27 cellular contexts compared by ENCODE assay signal in genomic region chr15:62413147-62413546, GRCh38. TPM values are rescaled to one million over a fixed set of nuclear protein-coding genes. Genes with fewer than 3 reads are reported as not detected.
DNase-seq lines count a peak whose midpoint lies in the region; ATAC-seq, FAIRE-seq and TF ChIP-seq lines count a peak whose summit lies in the region.
"Had no signal": no experiment of that assay in that cellular context is flagged by ENCODE, and none has a peak within 500 bp of the region (broad histone marks: within the 10 kb centered on the region; RNA-seq: fewer than 3 reads in every experiment).

No MANE protein-coding gene starts in this region.

- H3K4me3 Mint-ChIP-seq in nephron progenitor cell = no peak overlapping the region
- H3K4me3 Mint-ChIP-seq in WTC11 = no peak overlapping the region
- H3K4me3 Mint-ChIP-seq: neural crest cell; stimulated activated memory B cell treated with anti-CD40 and anti-IgM and Interleukin-4, amounts not matched to agents 10 μg/mL and 1 μg/mL and 100 μg/mL, for 72 hours had no signal

- peak; percentile 52 for DNase-seq in A673 (ENCODE audit: low spot score)
- DNase-seq in GM03348 (ENCODE audit: low spot score) = peak; percentile 38
- peak; percentile 15 for DNase-seq in astrocyte of the spinal cord (ENCODE audit: low read depth, low spot score)
- DNase-seq in nephron progenitor cell = peak; percentile 11
- no peak for DNase-seq in pancreas
- no peak for DNase-seq in WTC11 (ENCODE audit: low spot score)
- DNase-seq in NCI-H2227 (lab: John Stamatoyannopoulos, UW; ENCODE audit: unreplicated experiment) = no peak
- DNase-seq in NCI-H2081 (lab: John Stamatoyannopoulos, UW) = no peak
- DNase-seq: activated CD4-positive, alpha-beta T cell treated with anti-CD3 and anti-CD28 coated beads for 4 hours; activated CD8-positive, alpha-beta memory T cell treated with anti-CD3 and anti-CD28 coated beads for 24 hours; activated naive CD4-positive, alpha-beta T cell; body of pancreas; dermis blood vessel endothelial cell; esophagus squamous epithelium; GDM1; NCI-H1092; NCI-H187; NCI-H526; right lobe of liver; stimulated activated CD4-positive, alpha-beta T cell treated with anti-CD3 and anti-CD28 coated beads, Interleukin-4, amount 100 ng/mL, for 24 hours; T-helper 2 cell; testis had no signal

- no peak for FAIRE-seq in pancreas (lab: Jason Lieb, UNC)
- FAIRE-seq: keratinocyte had no signal

- 94% methylated on average over 4 of the region's 4 CpGs for WGBS in pancreas, 2 donors

- no TSS peak for BruUV-seq in A673 (replicated peaks; lab: Mats Ljungman, UMichigan)

- H3K4me1 Mint-ChIP-seq in nephron progenitor cell = peaks cover 30% of the 10 kb centered on the region
- H3K4me1 Mint-ChIP-seq in WTC11 = peaks cover 55% of the 10 kb centered on the region
- H3K4me1 Mint-ChIP-seq: neural crest cell; stimulated activated memory B cell treated with anti-CD40 and anti-IgM and Interleukin-4, amounts not matched to agents 10 μg/mL and 1 μg/mL and 100 μg/mL, for 72 hours had no signal

- in situ Hi-C loops in astrocyte of the spinal cord (cut with HindIII; ENCODE audit: low sequenced_read_pairs) = no loop called here

- no peaks in the 10 kb centered on the region for H3K9me3 ChIP-seq in A673 (ENCODE audit: low read depth, low read length, poor library complexity, severe bottlenecking)
- H3K9me3 ChIP-seq in pancreas = no peaks in the 10 kb centered on the region
- H3K9me3 ChIP-seq: BLaER1 treated with 17β-estradiol and CSF1 and Interleukin-3, amounts not matched to agents 10 nM and 100 nM; body of pancreas; esophagus squamous epithelium; right lobe of liver; testis had no signal

- H3K27me3 Mint-ChIP-seq in nephron progenitor cell (ENCODE audit: low read depth, poor library complexity) = peaks cover 11% of the 10 kb centered on the region
- H3K27me3 Mint-ChIP-seq in WTC11 (ENCODE audit: low read depth) = no peaks in the 10 kb centered on the region

- POLR2A ChIA-PET in A673 (lab: Charles Lee; ENCODE audit: low non-redundant PET) (no interaction called here), WTC11 (lab: Charles Lee) (no interaction called here)

- intact Hi-C loops in A673 (cut with micrococcal nuclease; ENCODE audit: unreplicated experiment) (no loop called here), pancreas (cut with DNase I) (no loop called here)

- no peak for ATAC-seq in pancreas
- ATAC-seq in WTC11 = no peak
- ATAC-seq: body of pancreas; right lobe of liver; stimulated activated memory B cell treated with anti-CD40 and anti-IgM and Interleukin-4, amounts not matched to agents 10 μg/mL and 1 μg/mL and 100 μg/mL, for 72 hours had no signal

- H3K27me3 ChIP-seq in A673 (replicated peaks; ENCODE audit: insufficient read depth, low read depth, low read length, poor library complexity) (no peaks in the 10 kb centered on the region), pancreas (no peaks in the 10 kb centered on the region)
- H3K27me3 ChIP-seq: BLaER1 treated with 17β-estradiol and CSF1 and Interleukin-3, amounts not matched to agents 10 nM and 100 nM; body of pancreas; esophagus squamous epithelium; right lobe of liver; testis had no signal

- H3K36me3 Mint-ChIP-seq in nephron progenitor cell (ENCODE audit: low read depth) = no peaks in the 10 kb centered on the region
- no peaks in the 10 kb centered on the region for H3K36me3 Mint-ChIP-seq in WTC11
- H3K36me3 Mint-ChIP-seq: stimulated activated memory B cell treated with anti-CD40 and anti-IgM and Interleukin-4, amounts not matched to agents 10 μg/mL and 1 μg/mL and 100 μg/mL, for 72 hours had no signal

- peaks cover 19% of the 10 kb centered on the region for H3K4me1 ChIP-seq in A673 (ENCODE audit: insufficient read depth, low read length, poor library complexity, severe bottlenecking)
- H3K4me1 ChIP-seq in pancreas = no peaks in the 10 kb centered on the region
- H3K4me1 ChIP-seq: body of pancreas, right lobe of liver, testis had no signal

- H3K9me3 Mint-ChIP-seq in nephron progenitor cell (no peaks in the 10 kb centered on the region), WTC11 (no peaks in the 10 kb centered on the region)
- H3K9me3 Mint-ChIP-seq: neural crest cell; stimulated activated memory B cell treated with anti-CD40 and anti-IgM and Interleukin-4, amounts not matched to agents 10 μg/mL and 1 μg/mL and 100 μg/mL, for 72 hours had no signal

- no peak overlapping the region for H3K27ac Mint-ChIP-seq in nephron progenitor cell
- no peak overlapping the region for H3K27ac Mint-ChIP-seq in WTC11
- H3K27ac Mint-ChIP-seq: stimulated activated memory B cell treated with anti-CD40 and anti-IgM and Interleukin-4, amounts not matched to agents 10 μg/mL and 1 μg/mL and 100 μg/mL, for 72 hours had no signal

- H3K36me3 ChIP-seq in A673 (ENCODE audit: insufficient read depth, low read length, poor library complexity, severe bottlenecking) = no peaks in the 10 kb centered on the region
- H3K36me3 ChIP-seq in pancreas = no peaks in the 10 kb centered on the region
- H3K36me3 ChIP-seq: BLaER1 treated with 17β-estradiol and CSF1 and Interleukin-3, amounts not matched to agents 10 nM and 100 nM; esophagus squamous epithelium; right lobe of liver had no signal

- H3K27ac ChIP-seq in A673 (ENCODE audit: low read depth, low read length, poor library complexity, severe bottlenecking) (no peak overlapping the region), pancreas (no peak overlapping the region)
- H3K27ac ChIP-seq: BLaER1 treated with 17β-estradiol and CSF1 and Interleukin-3, amounts not matched to agents 10 nM and 100 nM; body of pancreas; esophagus squamous epithelium; right lobe of liver; testis had no signal

- CTCF ChIA-PET in A673 (lab: Charles Lee) (no interaction called here), WTC11 (lab: Charles Lee) (no interaction called here)

- no peak for TF ChIP-seq CTCF in A673 (conservative IDR thresholded peaks at IDR 0.05; ENCODE audit: low read depth, low read length)
- TF ChIP-seq CTCF in astrocyte of the spinal cord (IDR thresholded peaks at IDR 0.05; ENCODE audit: low read depth, low read length) = no peak
- TF ChIP-seq CTCF in nephron progenitor cell (IDR thresholded peaks at IDR 0.05) = no peak
- no peak for TF ChIP-seq CTCF in pancreas (IDR thresholded peaks at IDR 0.05)
- TF ChIP-seq CTCF in WTC11 (IDR thresholded peaks at IDR 0.05) = no peak

- no peak overlapping the region for H3K4me3 ChIP-seq in A673 (ENCODE audit: low read depth, low read length, poor library complexity, severe bottlenecking)
- H3K4me3 ChIP-seq in astrocyte of the spinal cord (ENCODE audit: low read depth, low read length) = no peak overlapping the region
- no peak overlapping the region for H3K4me3 ChIP-seq in pancreas
- H3K4me3 ChIP-seq: BLaER1 treated with 17β-estradiol and CSF1 and Interleukin-3, amounts not matched to agents 10 nM and 100 nM; body of pancreas; esophagus squamous epithelium; lung; right lobe of liver; testis had no signal

TF ChIP-seq in WTC11, 78 proteins besides CTCF, POLR2A, EP300 and RAD21 (continues in another document):
- TF ChIP-seq ESRRA (CRISPR knock-in tag; IDR thresholded peaks at IDR 0.05; ENCODE audit: borderline replicate concordance) (no peak), ZNF512 (CRISPR knock-in tag; IDR thresholded peaks at IDR 0.05; ENCODE audit: borderline replicate concordance) (no peak), ZNF416 (CRISPR knock-in tag; IDR thresholded peaks at IDR 0.05) (no peak)
- TF ChIP-seq, protein P1, sequence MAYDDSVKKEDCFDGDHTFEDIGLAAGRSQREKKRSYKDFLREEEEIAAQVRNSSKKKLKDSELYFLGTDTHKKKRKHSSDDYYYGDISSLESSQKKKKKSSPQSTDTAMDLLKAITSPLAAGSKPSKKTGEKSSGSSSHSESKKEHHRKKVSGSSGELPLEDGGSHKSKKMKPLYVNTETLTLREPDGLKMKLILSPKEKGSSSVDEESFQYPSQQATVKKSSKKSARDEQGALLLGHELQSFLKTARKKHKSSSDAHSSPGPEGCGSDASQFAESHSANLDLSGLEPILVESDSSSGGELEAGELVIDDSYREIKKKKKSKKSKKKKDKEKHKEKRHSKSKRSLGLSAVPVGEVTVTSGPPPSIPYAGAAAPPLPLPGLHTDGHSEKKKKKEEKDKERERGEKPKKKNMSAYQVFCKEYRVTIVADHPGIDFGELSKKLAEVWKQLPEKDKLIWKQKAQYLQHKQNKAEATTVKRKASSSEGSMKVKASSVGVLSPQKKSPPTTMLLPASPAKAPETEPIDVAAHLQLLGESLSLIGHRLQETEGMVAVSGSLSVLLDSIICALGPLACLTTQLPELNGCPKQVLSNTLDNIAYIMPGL (CRISPR knock-in tag; IDR thresholded peaks at IDR 0.05) = no peak

RNA-seq across cellular contexts. Expression of gene TLN2, which starts 22.8 kb away (rescaled TPM):
- total RNA-seq in A673 (2021) (6.4 and 8.0 TPM in 2 replicates), pancreas (1 to 10 TPM; 5.2 to 8.7 (median 6.1) TPM), WTC11 (2021) (25.0 to 30.5 TPM (median 25.9 TPM) in 3 replicates)
- polyA plus RNA-seq in pancreas = 1 to 10 TPM; 2.5 to 3.9 TPM

Comparison
In these comparisons a context has a peak if more than half of its experiments do, and no peak if none do; other contexts are left out.
1. DNase-seq: peak in A673 (single experiment), GM03348 (single experiment), astrocyte of the spinal cord (single experiment) and nephron progenitor cell (single experiment); none in pancreas (0 of 6), WTC11 (single experiment), NCI-H2227 (single experiment) and NCI-H2081 (0 of 2).